In the genomic region with DNA sequence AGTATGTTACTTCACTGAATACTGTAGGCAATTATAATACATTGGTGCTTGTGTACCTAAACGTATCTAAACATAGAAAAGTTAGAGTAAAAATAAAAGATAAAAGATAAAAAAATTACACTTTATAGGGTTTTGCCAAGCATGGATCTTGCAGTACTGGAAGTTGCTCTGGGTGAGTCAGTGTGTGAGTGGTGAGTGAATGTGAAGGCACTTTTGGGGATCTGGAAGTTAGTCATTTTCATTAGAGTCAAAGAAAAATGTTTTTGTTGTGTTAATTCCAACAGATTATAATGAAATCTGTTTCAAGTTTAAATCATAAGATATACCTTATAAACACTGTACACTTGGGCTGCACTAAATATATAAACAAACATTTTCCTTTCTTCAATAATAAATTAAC, we compare ENCODE assay signal across 1 cellular context.
TF ChIP-seq lines count a peak whose summit lies in the region.

No MANE protein-coding gene starts in this region.

TF ChIP-seq in HepG2, 621 proteins besides CTCF, POLR2A, EP300 and RAD21 (continued from another document):
- TF ChIP-seq, protein P1, sequence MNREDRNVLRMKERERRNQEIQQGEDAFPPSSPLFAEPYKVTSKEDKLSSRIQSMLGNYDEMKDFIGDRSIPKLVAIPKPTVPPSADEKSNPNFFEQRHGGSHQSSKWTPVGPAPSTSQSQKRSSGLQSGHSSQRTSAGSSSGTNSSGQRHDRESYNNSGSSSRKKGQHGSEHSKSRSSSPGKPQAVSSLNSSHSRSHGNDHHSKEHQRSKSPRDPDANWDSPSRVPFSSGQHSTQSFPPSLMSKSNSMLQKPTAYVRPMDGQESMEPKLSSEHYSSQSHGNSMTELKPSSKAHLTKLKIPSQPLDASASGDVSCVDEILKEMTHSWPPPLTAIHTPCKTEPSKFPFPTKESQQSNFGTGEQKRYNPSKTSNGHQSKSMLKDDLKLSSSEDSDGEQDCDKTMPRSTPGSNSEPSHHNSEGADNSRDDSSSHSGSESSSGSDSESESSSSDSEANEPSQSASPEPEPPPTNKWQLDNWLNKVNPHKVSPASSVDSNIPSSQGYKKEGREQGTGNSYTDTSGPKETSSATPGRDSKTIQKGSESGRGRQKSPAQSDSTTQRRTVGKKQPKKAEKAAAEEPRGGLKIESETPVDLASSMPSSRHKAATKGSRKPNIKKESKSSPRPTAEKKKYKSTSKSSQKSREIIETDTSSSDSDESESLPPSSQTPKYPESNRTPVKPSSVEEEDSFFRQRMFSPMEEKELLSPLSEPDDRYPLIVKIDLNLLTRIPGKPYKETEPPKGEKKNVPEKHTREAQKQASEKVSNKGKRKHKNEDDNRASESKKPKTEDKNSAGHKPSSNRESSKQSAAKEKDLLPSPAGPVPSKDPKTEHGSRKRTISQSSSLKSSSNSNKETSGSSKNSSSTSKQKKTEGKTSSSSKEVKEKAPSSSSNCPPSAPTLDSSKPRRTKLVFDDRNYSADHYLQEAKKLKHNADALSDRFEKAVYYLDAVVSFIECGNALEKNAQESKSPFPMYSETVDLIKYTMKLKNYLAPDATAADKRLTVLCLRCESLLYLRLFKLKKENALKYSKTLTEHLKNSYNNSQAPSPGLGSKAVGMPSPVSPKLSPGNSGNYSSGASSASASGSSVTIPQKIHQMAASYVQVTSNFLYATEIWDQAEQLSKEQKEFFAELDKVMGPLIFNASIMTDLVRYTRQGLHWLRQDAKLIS (CRISPR knock-in tag; IDR thresholded peaks at IDR 0.05): no peak
- TF ChIP-seq JDP2 (CRISPR knock-in tag; IDR thresholded peaks at IDR 0.05; ENCODE audit: borderline replicate concordance) (no peak), GATAD2A (CRISPR knock-in tag; IDR thresholded peaks at IDR 0.05) (no peak), ZNF225 (CRISPR knock-in tag; IDR thresholded peaks at IDR 0.05) (no peak), KMT2A (CRISPR knock-in tag; IDR thresholded peaks at IDR 0.05) (no peak), FOSL1 (CRISPR knock-in tag; IDR thresholded peaks at IDR 0.05; ENCODE audit: borderline replicate concordance) (no peak), NFYC (CRISPR knock-in tag; IDR thresholded peaks at IDR 0.05) (no peak), FLYWCH1 (CRISPR knock-in tag; IDR thresholded peaks at IDR 0.05) (no peak), GZF1 (CRISPR knock-in tag; IDR thresholded peaks at IDR 0.05) (no peak), ZNF24 (IDR thresholded peaks at IDR 0.05) (no peak), NFE2 (CRISPR knock-in tag; IDR thresholded peaks at IDR 0.05) (no peak)
- TF ChIP-seq, protein P2, sequence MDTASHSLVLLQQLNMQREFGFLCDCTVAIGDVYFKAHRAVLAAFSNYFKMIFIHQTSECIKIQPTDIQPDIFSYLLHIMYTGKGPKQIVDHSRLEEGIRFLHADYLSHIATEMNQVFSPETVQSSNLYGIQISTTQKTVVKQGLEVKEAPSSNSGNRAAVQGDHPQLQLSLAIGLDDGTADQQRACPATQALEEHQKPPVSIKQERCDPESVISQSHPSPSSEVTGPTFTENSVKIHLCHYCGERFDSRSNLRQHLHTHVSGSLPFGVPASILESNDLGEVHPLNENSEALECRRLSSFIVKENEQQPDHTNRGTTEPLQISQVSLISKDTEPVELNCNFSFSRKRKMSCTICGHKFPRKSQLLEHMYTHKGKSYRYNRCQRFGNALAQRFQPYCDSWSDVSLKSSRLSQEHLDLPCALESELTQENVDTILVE (CRISPR knock-in tag; IDR thresholded peaks at IDR 0.05): no peak
- TF ChIP-seq, protein P3, sequence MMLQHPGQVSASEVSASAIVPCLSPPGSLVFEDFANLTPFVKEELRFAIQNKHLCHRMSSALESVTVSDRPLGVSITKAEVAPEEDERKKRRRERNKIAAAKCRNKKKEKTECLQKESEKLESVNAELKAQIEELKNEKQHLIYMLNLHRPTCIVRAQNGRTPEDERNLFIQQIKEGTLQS (CRISPR knock-in tag; IDR thresholded peaks at IDR 0.05): no peak
